Comparison of ENCODE assay signal across 8 cellular contexts in the genomic region with DNA sequence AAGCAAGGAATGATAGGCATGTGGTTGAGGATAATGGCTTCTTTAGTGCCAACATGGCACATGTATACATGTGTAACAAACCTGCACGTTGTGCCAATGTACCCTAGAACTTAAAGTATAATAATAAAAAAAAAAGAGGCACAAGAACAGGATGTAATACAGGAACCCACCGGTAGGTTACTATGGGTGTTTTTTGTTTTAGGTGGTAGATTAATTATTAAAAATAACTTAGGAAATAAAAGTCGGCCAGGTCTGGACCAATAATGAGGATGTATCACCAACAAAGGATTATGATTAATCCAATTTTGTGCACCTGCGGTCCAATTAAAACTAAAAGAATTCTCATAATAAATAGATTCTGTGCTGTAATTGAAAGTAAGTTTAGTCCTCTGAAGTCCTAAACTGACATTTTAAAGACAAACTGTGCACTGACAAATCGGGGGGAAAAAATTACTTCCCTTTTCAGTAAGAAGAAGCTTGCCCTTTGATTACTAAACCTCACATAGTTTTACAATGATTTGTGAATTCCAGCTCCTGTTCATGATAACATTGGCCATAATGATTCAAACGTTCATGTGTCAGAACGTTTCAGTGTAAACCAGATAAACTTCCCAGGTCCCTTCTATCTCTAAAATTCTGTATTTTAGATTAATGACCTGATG.
A peak's percentile ranks its signal among the peaks of the same experiment; 100 is the strongest.
DNase-seq lines count a peak whose midpoint lies in the region; ATAC-seq and TF ChIP-seq lines count a peak whose summit lies in the region.

No MANE protein-coding gene starts in this region.

- H3K27me3 ChIP-seq in Loucy (ENCODE audit: insufficient read depth, low read length, poor library complexity, severe bottlenecking) (peaks cover 25% of the 10 kb centered on the region), neutrophil (no peaks in the 10 kb centered on the region)

- no peak overlapping the region for H3K4me2 ChIP-seq in Loucy (ENCODE audit: low read depth, low read length, poor library complexity, severe bottlenecking)

- H2AFZ ChIP-seq in Loucy (ENCODE audit: low read length), result no peak overlapping the region

- H3K36me3 ChIP-seq in Loucy (ENCODE audit: insufficient read depth, low read length) (no peaks in the 10 kb centered on the region), neutrophil (no peaks in the 10 kb centered on the region)

- H3K79me2 ChIP-seq in Loucy (ENCODE audit: insufficient read depth, low read length), result no peaks in the 10 kb centered on the region

- TF ChIP-seq CTCF in Loucy (conservative IDR thresholded peaks at IDR 0.05; ENCODE audit: low read length) (0 out of 2 replicates have a peak, but pooled peaks have one; percentile 26), neutrophil (IDR thresholded peaks at IDR 0.05) (peak; percentile 26)

- H3F3A ChIP-seq in Loucy (ENCODE audit: low read depth), result no peaks in the 10 kb centered on the region

- no peaks in the 10 kb centered on the region for H3K9me2 ChIP-seq in Loucy (replicated peaks; ENCODE audit: low read depth, low read length)

- no peaks in the 10 kb centered on the region for H3K4me1 ChIP-seq in Loucy (ENCODE audit: insufficient read depth, low read length, poor library complexity, severe bottlenecking)
- peaks cover 42 to 46% of the 10 kb centered on the region in 2 experiments for H3K4me1 ChIP-seq in neutrophil (ENCODE audit: control insufficient read depth in 1 of 2, insufficient read depth in 1 of 2, low read depth in 1 of 2, low read length in 1 of 2)

- peak overlapping the region; percentile 92 for H3K27ac ChIP-seq in neutrophil

- H3K9me3 ChIP-seq in Loucy (ENCODE audit: insufficient read depth, low read depth, low read length), result no peaks in the 10 kb centered on the region
- no peaks in the 10 kb centered on the region for H3K9me3 ChIP-seq in neutrophil

- no peak for ATAC-seq in GM21825 (IDR thresholded peaks at IDR 0.05; ENCODE audit: unreplicated experiment)

- H3K4me3 ChIP-seq in Loucy (ENCODE audit: low read length, poor library complexity, severe bottlenecking) (no peak overlapping the region), neutrophil (ENCODE audit: low read depth in 1 of 2, low read length in 1 of 2) (peak overlapping the region; percentile 48 to 57)

- no peaks in the 10 kb centered on the region for H4K20me1 ChIP-seq in Loucy (ENCODE audit: insufficient read depth, low read length, poor library complexity, severe bottlenecking)

- DNase-seq in GM04503 (ENCODE audit: low read depth), result peak; percentile 7
- DNase-seq in astrocyte of the hippocampus (ENCODE audit: low read depth, low spot score), result peak; percentile 36
- no peak for DNase-seq in nucleus accumbens (lab: John Stamatoyannopoulos, UW)
- DNase-seq in NCI-H446 (lab: John Stamatoyannopoulos, UW), result no peak
- DNase-seq in stimulated activated CD4-positive, alpha-beta T cell treated with anti-CD3 and anti-CD28 coated beads, Interleukin-2, amount 100 ng/mL, for 24 hours, result no peak

- no peak overlapping the region for H3K9ac ChIP-seq in Loucy (ENCODE audit: low read depth, low read length, poor library complexity, severe bottlenecking)

Comparison
In these comparisons a context has a peak if more than half of its experiments do, and no peak if none do; other contexts are left out.
1. DNase-seq: peak in GM04503 (single experiment) and astrocyte of the hippocampus (single experiment); none in nucleus accumbens (0 of 56), NCI-H446 (0 of 2) and stimulated activated CD4-positive, alpha-beta T cell treated with anti-CD3 and anti-CD28 coated beads, Interleukin-2, amount 100 ng/mL, for 24 hours (0 of 2).